Comparison of ENCODE assay signal across 24 cellular contexts in genomic region chr5:174157048-174157447, GRCh38.
"Had no signal": no experiment of that assay in that cellular context is flagged by ENCODE, and none has a peak within 500 bp of the region (broad histone marks: within the 10 kb centered on the region; RNA-seq: fewer than 3 reads in every experiment).

No MANE protein-coding gene starts in this region.

- H3K4me3 Mint-ChIP-seq: natural killer cell; stimulated activated naive B cell treated with anti-CD40 and anti-IgM and Interleukin-4, amounts not matched to agents 10 μg/mL and 1 μg/mL and 100 μg/mL, for 72 hours; stimulated activated naive CD8-positive, alpha-beta T cell treated with anti-CD3 and anti-CD28 coated beads, Interleukin-15, Interleukin-2, amounts not matched to agents 100 ng/mL and 50 ng/mL, for 24 hours had no signal

- H3K9me3 ChIP-seq: neutrophil, pancreas, thoracic aorta, vagina had no signal

- DNase-seq: dorsolateral prefrontal cortex; effector CD4-positive, alpha-beta T cell; foreskin fibroblast; heart left ventricle; left cardiac atrium; left lung; mesendoderm; midbrain; natural killer cell; pancreas; small intestine; stimulated activated CD4-positive, alpha-beta T cell treated with anti-CD3 and anti-CD28 coated beads, Interleukin-15, amount 100 ng/mL, for 24 hours; stimulated activated CD4-positive, alpha-beta T cell treated with anti-CD3 and anti-CD28 coated beads, Interleukin-2, amount 100 ng/mL, for 48 hours; stimulated activated naive B cell treated with anti-CD40 and anti-IgM and Interleukin-4, amounts not matched to agents 10 μg/mL and 1 μg/mL and 100 μg/mL, for 72 hours had no signal

- H3K4me3 ChIP-seq: dorsolateral prefrontal cortex, gastroesophageal sphincter, heart left ventricle, hepatocyte, left lung, pancreas, right lobe of liver, thoracic aorta, tibial nerve, vagina had no signal

- H3K27me3 Mint-ChIP-seq: stimulated activated naive CD8-positive, alpha-beta T cell treated with anti-CD3 and anti-CD28 coated beads, Interleukin-15, Interleukin-2, amounts not matched to agents 100 ng/mL and 50 ng/mL, for 24 hours had no signal

- H3K36me3 ChIP-seq: gastroesophageal sphincter, heart left ventricle, left lung, neutrophil, pancreas, right lobe of liver, thoracic aorta, tibial nerve, vagina had no signal

- ATAC-seq: esophagus mucosa; gastroesophageal sphincter; heart left ventricle; left cardiac atrium; left lung; natural killer cell; pancreas; right lobe of liver; stimulated activated naive B cell treated with anti-CD40 and anti-IgM and Interleukin-4, amounts not matched to agents 10 μg/mL and 1 μg/mL and 100 μg/mL, for 72 hours had no signal

- FAIRE-seq: pancreas, small intestine had no signal

- H3K4me2 ChIP-seq: hepatocyte had no signal

- H3K27ac ChIP-seq: dorsolateral prefrontal cortex, epithelial cell of prostate, gastroesophageal sphincter, heart left ventricle, hepatocyte, left lung, neutrophil, pancreas, right lobe of liver, thoracic aorta, tibial nerve, vagina had no signal

- H3K4me1 Mint-ChIP-seq: natural killer cell; stimulated activated naive B cell treated with anti-CD40 and anti-IgM and Interleukin-4, amounts not matched to agents 10 μg/mL and 1 μg/mL and 100 μg/mL, for 72 hours had no signal

- H3K4me1 ChIP-seq: gastroesophageal sphincter, heart left ventricle, left lung, pancreas, right lobe of liver, tibial nerve, vagina had no signal

- H3K79me2 ChIP-seq: hepatocyte had no signal

- H3K27me3 ChIP-seq: dorsolateral prefrontal cortex, hepatocyte, left lung, neutrophil, pancreas, right lobe of liver, tibial nerve, vagina had no signal

- H3K27ac Mint-ChIP-seq: natural killer cell; stimulated activated naive B cell treated with anti-CD40 and anti-IgM and Interleukin-4, amounts not matched to agents 10 μg/mL and 1 μg/mL and 100 μg/mL, for 72 hours; stimulated activated naive CD8-positive, alpha-beta T cell treated with anti-CD3 and anti-CD28 coated beads, Interleukin-15, Interleukin-2, amounts not matched to agents 100 ng/mL and 50 ng/mL, for 24 hours had no signal

- H3K36me3 Mint-ChIP-seq: stimulated activated naive B cell treated with anti-CD40 and anti-IgM and Interleukin-4, amounts not matched to agents 10 μg/mL and 1 μg/mL and 100 μg/mL, for 72 hours had no signal

- H2AFZ ChIP-seq: hepatocyte had no signal
